In genomic region chr4:89352541-89352940, GRCh38 we compare ENCODE assay signal across 32 cellular contexts. TPM values are rescaled to one million over a fixed set of nuclear protein-coding genes. Genes with fewer than 3 reads are reported as not detected.
"Had no signal": no experiment of that assay in that cellular context is flagged by ENCODE, and none has a peak within 500 bp of the region (broad histone marks: within the 10 kb centered on the region; RNA-seq: fewer than 3 reads in every experiment).

No MANE protein-coding gene starts in this region.

- H3K27ac ChIP-seq: adrenal gland, body of pancreas, esophagus muscularis mucosa, foreskin keratinocyte, gastrocnemius medialis, heart left ventricle, WERI-Rb-1 had no signal

- H3K9me3 ChIP-seq: body of pancreas, gastrocnemius medialis had no signal

- H3K4me1 ChIP-seq: adrenal gland, esophagus muscularis mucosa, foreskin keratinocyte, gastrocnemius medialis, heart left ventricle had no signal

- ATAC-seq: activated CD4-positive, CD25-positive, alpha-beta regulatory T cell treated with anti-CD3 and anti-CD28 coated beads, Interleukin-2, amount 50 U/mL, for 24 hours; activated CD8-positive, alpha-beta T cell treated with anti-CD3 and anti-CD28 coated beads for 36 hours; activated naive CD8-positive, alpha-beta T cell treated with anti-CD3 and anti-CD28 coated beads, Interleukin-2, amount 50 U/mL, for 24 hours; body of pancreas; effector memory CD8-positive, alpha-beta T cell; gastrocnemius medialis; heart left ventricle; T-helper 17 cell had no signal

- H3K4me3 ChIP-seq: adrenal gland, body of pancreas, esophagus muscularis mucosa, gastrocnemius medialis, heart left ventricle had no signal

- H3K36me3 ChIP-seq: adrenal gland, esophagus muscularis mucosa, gastrocnemius medialis, heart left ventricle, WERI-Rb-1 had no signal

- DNase-seq: activated B cell treated with CpG ODN at 0.5 μM for 24 hours; activated CD4-positive, alpha-beta T cell treated with anti-CD3 and anti-CD28 coated beads for 48 hours; activated CD4-positive, alpha-beta T cell treated with anti-CD3 and anti-CD28 coated beads, Interleukin-2, amount 50 U/mL, for 1 hour; activated CD4-positive, alpha-beta T cell treated with anti-CD3 and anti-CD28 coated beads, Interleukin-2, amount 50 U/mL, for 48 hours; activated CD8-positive, alpha-beta memory T cell treated with anti-CD3 and anti-CD28 coated beads for 24 hours; activated CD8-positive, alpha-beta memory T cell treated with anti-CD3 and anti-CD28 coated beads, Interleukin-2, amount 50 U/mL, for 4 hours; activated CD8-positive, alpha-beta T cell treated with anti-CD3 and anti-CD28 coated beads for 36 hours; activated effector memory CD4-positive, alpha-beta T cell treated with anti-CD3 and anti-CD28 coated beads, Interleukin-2, amount 50 U/mL, for 16 hours; activated naive CD4-positive, alpha-beta T cell treated with anti-CD3 and anti-CD28 coated beads for 36 hours; activated naive CD8-positive, alpha-beta T cell treated with anti-CD3 and anti-CD28 coated beads for 36 hours; activated naive CD8-positive, alpha-beta T cell treated with anti-CD3 and anti-CD28 coated beads, Interleukin-2, amount 50 U/mL, for 24 hours; activated T-cell treated with anti-CD3 and anti-CD28 coated beads, Interleukin-2, amount 50 U/mL, for 1 hour; activated T-cell treated with anti-CD3 and anti-CD28 coated beads, Interleukin-2, amount 50 U/mL, for 48 hours; adrenal gland; amygdala; aorta; body of pancreas; caudate nucleus; cortex of kidney; dermis blood vessel endothelial cell; effector CD4-positive, alpha-beta T cell; effector memory CD8-positive, alpha-beta T cell; erythroblast; foreskin keratinocyte; gastrocnemius medialis; glutamatergic neuron; heart left ventricle; T-helper 17 cell; T1000; WERI-Rb-1 had no signal

- H3K27me3 ChIP-seq: adrenal gland, body of pancreas, esophagus muscularis mucosa, foreskin keratinocyte, gastrocnemius medialis, heart left ventricle had no signal

RNA-seq across cellular contexts. Expression of gene GPRIN3, which starts 44.9 kb away (rescaled TPM):
- total RNA-seq: foreskin keratinocyte had no signal
